In the genomic region with DNA sequence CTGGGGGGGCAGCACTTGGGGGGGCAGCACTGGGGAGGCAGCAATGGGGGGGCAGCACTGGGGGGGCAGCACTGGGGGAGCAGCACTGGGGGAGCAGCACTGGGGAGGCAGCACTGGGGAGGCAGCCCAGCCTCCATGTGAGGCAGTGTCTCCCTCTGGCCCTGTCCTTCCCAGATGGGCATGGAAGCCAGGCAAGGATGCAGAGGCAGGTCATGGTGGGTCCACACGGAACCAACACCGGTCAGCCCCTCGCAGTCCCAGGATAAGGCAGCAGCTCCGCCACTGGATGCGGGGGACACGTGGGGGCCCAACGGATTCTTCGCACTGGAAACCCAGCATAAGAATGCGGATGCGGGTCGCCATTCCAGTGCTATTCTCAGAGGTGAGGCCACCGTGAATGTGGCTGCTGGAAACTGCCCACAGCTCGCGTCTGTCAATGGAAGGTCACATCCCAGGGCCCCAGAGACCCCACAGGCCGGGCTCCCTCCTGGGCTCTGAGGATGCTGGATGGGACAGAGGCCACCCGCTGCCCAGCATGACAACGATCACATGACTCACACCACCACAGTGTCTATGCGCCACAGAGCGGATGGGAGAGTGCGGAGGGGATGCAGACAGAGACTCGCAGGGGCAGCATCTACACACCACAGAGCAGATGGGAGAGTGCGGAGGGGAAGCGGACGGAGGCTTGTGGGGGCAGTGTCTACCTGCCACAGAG, we compare ENCODE assay signal across 20 cellular contexts.
"Had no signal": no experiment of that assay in that cellular context is flagged by ENCODE, and none has a peak within 500 bp of the region (broad histone marks: within the 10 kb centered on the region; RNA-seq: fewer than 3 reads in every experiment).

No MANE protein-coding gene starts in this region.

- H3K4me1 Mint-ChIP-seq: activated naive CD8-positive, alpha-beta T cell treated with anti-CD3 and anti-CD28 coated beads, Interleukin-2, amount 50 U/mL, for 24 hours; brain had no signal

- H3K79me2 ChIP-seq: parathyroid adenoma had no signal

- H3K4me1 ChIP-seq: parathyroid adenoma, upper lobe of right lung had no signal

- DNase-seq: activated CD4-positive, alpha-beta memory T cell treated with anti-CD3 and anti-CD28 coated beads for 36 hours; activated CD4-positive, alpha-beta T cell treated with anti-CD3 and anti-CD28 coated beads for 4 hours; activated CD4-positive, CD25-positive, alpha-beta regulatory T cell; activated effector memory CD4-positive, alpha-beta T cell treated with Interleukin-2 at 50 U/mL for 16 hours; activated naive CD4-positive, alpha-beta T cell treated with anti-CD3 and anti-CD28 coated beads, Interleukin-2, amount 50 U/mL, for 16 hours; activated naive CD8-positive, alpha-beta T cell treated with anti-CD3 and anti-CD28 coated beads, Interleukin-2, amount 50 U/mL, for 24 hours; activated T-cell treated with anti-CD3 and anti-CD28 coated beads, Interleukin-2, amount 50 U/mL, for 72 hours; dermis blood vessel endothelial cell; effector memory CD4-positive, alpha-beta T cell; left cardiac atrium; stimulated activated CD4-positive, alpha-beta T cell treated with anti-CD3 and anti-CD28 coated beads, Interleukin-2, amount 100 ng/mL, for 48 hours; stimulated activated naive CD4-positive, alpha-beta T cell; SW 1271; T-helper 17 cell; upper lobe of right lung had no signal

- H3K27ac ChIP-seq: parathyroid adenoma, upper lobe of right lung had no signal

- H3K9me3 Mint-ChIP-seq: activated CD4-positive, alpha-beta memory T cell treated with anti-CD3 and anti-CD28 coated beads for 36 hours; activated naive CD8-positive, alpha-beta T cell treated with anti-CD3 and anti-CD28 coated beads, Interleukin-2, amount 50 U/mL, for 24 hours; activated T-cell treated with anti-CD3 and anti-CD28 coated beads, Interleukin-2, amount 50 U/mL, for 72 hours; memory B cell; natural killer cell treated with Interleukin-12 subunit alpha and Interleukin-12 subunit beta and Interleukin-15 and Interleukin-18, amount 100 ng/mL, for 72 hours had no signal

- ATAC-seq: activated naive CD8-positive, alpha-beta T cell treated with anti-CD3 and anti-CD28 coated beads, Interleukin-2, amount 50 U/mL, for 24 hours; activated T-cell treated with anti-CD3 and anti-CD28 coated beads, Interleukin-2, amount 50 U/mL, for 72 hours; esophagus mucosa; left cardiac atrium; natural killer cell treated with Interleukin-12 subunit alpha and Interleukin-12 subunit beta and Interleukin-15 and Interleukin-18, amount 100 ng/mL, for 72 hours; T-helper 17 cell; upper lobe of right lung had no signal

- H3K36me3 ChIP-seq: upper lobe of right lung had no signal

- H2AFZ ChIP-seq: parathyroid adenoma had no signal

- H3K27me3 Mint-ChIP-seq: activated CD4-positive, alpha-beta memory T cell treated with anti-CD3 and anti-CD28 coated beads for 36 hours; activated naive CD8-positive, alpha-beta T cell treated with anti-CD3 and anti-CD28 coated beads, Interleukin-2, amount 50 U/mL, for 24 hours; brain; memory B cell; natural killer cell treated with Interleukin-12 subunit alpha and Interleukin-12 subunit beta and Interleukin-15 and Interleukin-18, amount 100 ng/mL, for 72 hours; T-helper 17 cell had no signal

- H3K4me3 ChIP-seq: upper lobe of right lung had no signal

- H3K36me3 Mint-ChIP-seq: natural killer cell treated with Interleukin-12 subunit alpha and Interleukin-12 subunit beta and Interleukin-15 and Interleukin-18, amount 100 ng/mL, for 72 hours had no signal

- H3K4me3 Mint-ChIP-seq: activated CD4-positive, alpha-beta memory T cell treated with anti-CD3 and anti-CD28 coated beads for 36 hours; activated naive CD8-positive, alpha-beta T cell treated with anti-CD3 and anti-CD28 coated beads, Interleukin-2, amount 50 U/mL, for 24 hours; activated T-cell treated with anti-CD3 and anti-CD28 coated beads, Interleukin-2, amount 50 U/mL, for 72 hours; brain; memory B cell; natural killer cell treated with Interleukin-12 subunit alpha and Interleukin-12 subunit beta and Interleukin-15 and Interleukin-18, amount 100 ng/mL, for 72 hours; T-helper 17 cell had no signal

- H3K27ac Mint-ChIP-seq: activated CD4-positive, alpha-beta memory T cell treated with anti-CD3 and anti-CD28 coated beads for 36 hours; activated naive CD8-positive, alpha-beta T cell treated with anti-CD3 and anti-CD28 coated beads, Interleukin-2, amount 50 U/mL, for 24 hours; activated T-cell treated with anti-CD3 and anti-CD28 coated beads, Interleukin-2, amount 50 U/mL, for 72 hours; memory B cell; natural killer cell treated with Interleukin-12 subunit alpha and Interleukin-12 subunit beta and Interleukin-15 and Interleukin-18, amount 100 ng/mL, for 72 hours; T-helper 17 cell had no signal

- H3K27me3 ChIP-seq: upper lobe of right lung had no signal
